ENCODE assay signal across 1 cellular context in the genomic region with DNA sequence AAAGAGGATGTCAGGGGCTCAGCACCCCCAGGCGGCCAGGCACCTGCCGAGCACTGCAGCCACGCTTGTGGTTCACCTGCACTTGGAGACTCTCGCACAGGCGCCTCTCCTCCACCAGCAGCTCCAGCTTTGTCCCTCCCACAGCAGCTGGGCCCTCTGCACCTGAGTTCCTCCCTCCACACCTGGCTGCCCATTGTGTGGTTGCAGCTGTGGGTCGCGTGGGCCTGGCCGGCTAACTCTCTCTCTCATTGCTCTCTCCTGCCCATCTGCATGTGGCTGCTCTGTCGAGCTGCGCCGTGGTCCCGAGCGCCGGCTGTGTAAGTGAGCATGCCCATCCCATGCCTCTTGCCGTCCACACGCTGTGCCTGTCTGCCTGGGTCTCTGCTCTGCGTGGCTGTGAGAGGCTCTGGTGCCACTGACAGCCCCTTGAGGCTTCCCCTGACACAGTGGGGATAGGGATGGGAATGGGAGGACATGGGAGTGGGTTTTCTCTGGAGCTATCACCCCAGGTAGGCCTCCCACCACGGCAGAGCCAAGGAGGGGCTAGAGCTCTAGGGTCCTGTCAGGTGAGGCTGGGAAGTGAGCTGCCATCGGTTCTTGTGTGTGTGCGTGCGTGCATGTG.
TF ChIP-seq lines count a peak whose summit lies in the region.

No MANE protein-coding gene starts in this region.

TF ChIP-seq in GM12878, 131 proteins besides CTCF, POLR2A, EP300 and RAD21:
- 0 out of 2 replicates have a peak, but pooled peaks have one; percentile 34 for TF ChIP-seq TCF3 (IDR thresholded peaks at IDR 0.05; ENCODE audit: borderline replicate concordance, insufficient read depth, low read depth, low read length)
- TF ChIP-seq ZNF274 (IDR thresholded peaks at IDR 0.05; ENCODE audit: insufficient read depth, insufficient read length), result no peak
- TF ChIP-seq SMAD1 (IDR thresholded peaks at IDR 0.05; ENCODE audit: low read depth, partially characterized antibody), result no peak
- TF ChIP-seq, protein P1, sequence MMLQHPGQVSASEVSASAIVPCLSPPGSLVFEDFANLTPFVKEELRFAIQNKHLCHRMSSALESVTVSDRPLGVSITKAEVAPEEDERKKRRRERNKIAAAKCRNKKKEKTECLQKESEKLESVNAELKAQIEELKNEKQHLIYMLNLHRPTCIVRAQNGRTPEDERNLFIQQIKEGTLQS (IDR thresholded peaks at IDR 0.05; ENCODE audit: borderline replicate concordance, extremely low read depth, low read depth, low read length), result no peak
- TF ChIP-seq HDAC6 (IDR thresholded peaks at IDR 0.05; ENCODE audit: unreplicated experiment), result no peak
- TF ChIP-seq ETV6 (conservative IDR thresholded peaks at IDR 0.05 in 1 of 2, IDR thresholded peaks at IDR 0.05 in 1 of 2; ENCODE audit: borderline replicate concordance in 1 of 2, low read depth in 1 of 2), result no peak
- TF ChIP-seq, protein P2, sequence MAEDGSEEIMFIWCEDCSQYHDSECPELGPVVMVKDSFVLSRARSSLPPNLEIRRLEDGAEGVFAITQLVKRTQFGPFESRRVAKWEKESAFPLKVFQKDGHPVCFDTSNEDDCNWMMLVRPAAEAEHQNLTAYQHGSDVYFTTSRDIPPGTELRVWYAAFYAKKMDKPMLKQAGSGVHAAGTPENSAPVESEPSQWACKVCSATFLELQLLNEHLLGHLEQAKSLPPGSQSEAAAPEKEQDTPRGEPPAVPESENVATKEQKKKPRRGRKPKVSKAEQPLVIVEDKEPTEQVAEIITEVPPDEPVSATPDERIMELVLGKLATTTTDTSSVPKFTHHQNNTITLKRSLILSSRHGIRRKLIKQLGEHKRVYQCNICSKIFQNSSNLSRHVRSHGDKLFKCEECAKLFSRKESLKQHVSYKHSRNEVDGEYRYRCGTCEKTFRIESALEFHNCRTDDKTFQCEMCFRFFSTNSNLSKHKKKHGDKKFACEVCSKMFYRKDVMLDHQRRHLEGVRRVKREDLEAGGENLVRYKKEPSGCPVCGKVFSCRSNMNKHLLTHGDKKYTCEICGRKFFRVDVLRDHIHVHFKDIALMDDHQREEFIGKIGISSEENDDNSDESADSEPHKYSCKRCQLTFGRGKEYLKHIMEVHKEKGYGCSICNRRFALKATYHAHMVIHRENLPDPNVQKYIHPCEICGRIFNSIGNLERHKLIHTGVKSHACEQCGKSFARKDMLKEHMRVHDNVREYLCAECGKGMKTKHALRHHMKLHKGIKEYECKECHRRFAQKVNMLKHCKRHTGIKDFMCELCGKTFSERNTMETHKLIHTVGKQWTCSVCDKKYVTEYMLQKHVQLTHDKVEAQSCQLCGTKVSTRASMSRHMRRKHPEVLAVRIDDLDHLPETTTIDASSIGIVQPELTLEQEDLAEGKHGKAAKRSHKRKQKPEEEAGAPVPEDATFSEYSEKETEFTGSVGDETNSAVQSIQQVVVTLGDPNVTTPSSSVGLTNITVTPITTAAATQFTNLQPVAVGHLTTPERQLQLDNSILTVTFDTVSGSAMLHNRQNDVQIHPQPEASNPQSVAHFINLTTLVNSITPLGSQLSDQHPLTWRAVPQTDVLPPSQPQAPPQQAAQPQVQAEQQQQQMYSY (CRISPR knock-in tag; IDR thresholded peaks at IDR 0.05), result no peak
- TF ChIP-seq EZH2 (IDR thresholded peaks at IDR 0.05; ENCODE audit: borderline replicate concordance, control insufficient read depth, low read depth, low read length), result no peak
- TF ChIP-seq CHD2 (IDR thresholded peaks at IDR 0.05; ENCODE audit: borderline replicate concordance, low read depth, low read length), result no peak
- TF ChIP-seq MXI1 (IDR thresholded peaks at IDR 0.05; ENCODE audit: low read depth, low read length), result no peak
- TF ChIP-seq JUND (IDR thresholded peaks at IDR 0.05; ENCODE audit: low read depth, low read length), result no peak
- peak; percentile 68; the same call in 1 of the 2 replicates for TF ChIP-seq TCF12 (IDR thresholded peaks at IDR 0.05; ENCODE audit: low read depth, low read length)
